In the genomic region with DNA sequence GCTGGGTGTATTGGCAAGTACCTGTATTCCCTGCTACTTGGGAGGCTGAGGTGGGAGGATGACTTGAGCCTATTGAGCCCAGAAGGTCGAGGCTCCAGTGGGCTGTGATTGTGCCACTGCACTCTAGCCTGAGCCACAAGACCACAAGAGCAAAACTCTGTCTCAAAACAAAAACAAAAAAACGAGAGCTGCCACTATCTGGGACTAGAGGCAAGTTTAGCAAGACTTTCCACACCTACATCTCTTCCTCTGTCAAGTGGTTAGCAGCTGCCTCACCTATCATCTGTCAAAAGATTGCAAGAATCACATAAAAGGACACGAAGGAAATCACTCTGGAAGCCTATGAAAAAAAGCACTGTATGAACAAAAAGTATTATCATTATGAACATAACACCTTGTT, we compare ENCODE assay signal across 18 cellular contexts.
"Had no signal": no experiment of that assay in that cellular context is flagged by ENCODE, and none has a peak within 500 bp of the region (broad histone marks: within the 10 kb centered on the region; RNA-seq: fewer than 3 reads in every experiment).

No MANE protein-coding gene starts in this region.

- ATAC-seq: heart left ventricle, left lung, pancreas, T-helper 17 cell had no signal

- H3K36me3 ChIP-seq: left lung, neural progenitor cell, pancreas, stomach, thyroid gland, uterus had no signal

- H3K4me3 ChIP-seq: heart left ventricle, left lung, neural progenitor cell, pancreas, stomach, thyroid gland, uterus had no signal

- H3K4me3 Mint-ChIP-seq: activated CD4-positive, alpha-beta memory T cell treated with anti-CD3 and anti-CD28 coated beads, Interleukin-2, amount 10 ng/mL, durations not matched to agents 7 days and 5 days; memory B cell; neural progenitor cell; T-helper 17 cell had no signal

- H3K4me1 ChIP-seq: pancreas, uterus had no signal

- H3K27me3 ChIP-seq: heart left ventricle, left lung, neural progenitor cell, pancreas, stomach, thyroid gland, uterus had no signal

- H3K27ac Mint-ChIP-seq: activated CD4-positive, alpha-beta memory T cell treated with anti-CD3 and anti-CD28 coated beads, Interleukin-2, amount 10 ng/mL, durations not matched to agents 7 days and 5 days; memory B cell; neural progenitor cell; T-helper 17 cell had no signal

- DNase-seq: activated CD4-positive, alpha-beta memory T cell treated with anti-CD3 and anti-CD28 coated beads, Interleukin-2, amount 10 ng/mL, durations not matched to agents 7 days and 5 days; activated CD4-positive, CD25-positive, alpha-beta regulatory T cell; activated CD8-positive, alpha-beta memory T cell treated with anti-CD3 and anti-CD28 coated beads, Interleukin-2, amount 50 U/mL, for 48 hours; caudate nucleus; cortex of kidney; effector CD8-positive, alpha-beta T cell; heart left ventricle; islet precursor cell; left lung; pancreas; stimulated activated CD4-positive, alpha-beta T cell treated with anti-CD3 and anti-CD28 coated beads, Interleukin-4, amount 100 ng/mL, for 1 hour; stimulated activated CD8-positive, alpha-beta memory T cell treated with anti-CD3 and anti-CD28 coated beads, Interleukin-4, amount 100 ng/mL, for 48 hours; stomach; T-helper 17 cell; thyroid gland; uterus had no signal

- H3K27ac ChIP-seq: heart left ventricle, left lung, neural progenitor cell, pancreas, stomach, thyroid gland, uterus had no signal

- H3K27me3 Mint-ChIP-seq: activated CD4-positive, alpha-beta memory T cell treated with anti-CD3 and anti-CD28 coated beads, Interleukin-2, amount 10 ng/mL, durations not matched to agents 7 days and 5 days; memory B cell; T-helper 17 cell had no signal

- H3K9me3 ChIP-seq: heart left ventricle, left lung, pancreas, stomach, thyroid gland, uterus had no signal

- H2AFZ ChIP-seq: neural progenitor cell had no signal

- H3K9me3 Mint-ChIP-seq: activated CD4-positive, alpha-beta memory T cell treated with anti-CD3 and anti-CD28 coated beads, Interleukin-2, amount 10 ng/mL, durations not matched to agents 7 days and 5 days; memory B cell; neural progenitor cell had no signal

- H3K4me1 Mint-ChIP-seq: memory B cell, T-helper 17 cell had no signal
